Comparison of ENCODE assay signal across 10 cellular contexts in genomic region chr12:54385251-54385914, GRCh38. TPM values are rescaled to one million over a fixed set of nuclear protein-coding genes. Genes with fewer than 3 reads are reported as not detected.
DNase-seq lines count a peak whose midpoint lies in the region; ATAC-seq and TF ChIP-seq lines count a peak whose summit lies in the region.
"Had no signal": no experiment of that assay in that cellular context is flagged by ENCODE, and none has a peak within 500 bp of the region (broad histone marks: within the 10 kb centered on the region; RNA-seq: fewer than 3 reads in every experiment).

No MANE protein-coding gene starts in this region.

- no peak for TF ChIP-seq CTCF in GM13977 (IDR thresholded peaks at IDR 0.05; ENCODE audit: extremely low read depth, insufficient read depth, missing control alignments)
- TF ChIP-seq CTCF in brain (conservative IDR thresholded peaks at IDR 0.05), result no peak
- no peak for TF ChIP-seq CTCF in neural crest cell (conservative IDR thresholded peaks at IDR 0.05)

- in situ Hi-C loops in GM13977 (cut with MboI; ENCODE audit: low pct_unique_long_range_greater_than_20kb, low sequenced_read_pairs, unreplicated experiment), result no loop called here

- H3K4me3 Mint-ChIP-seq in brain (peak overlapping the region in 3 of 5 experiments; percentile 12 to 32 (median 19)), neural crest cell (no peak overlapping the region)
- H3K4me3 Mint-ChIP-seq: central memory CD8-positive, alpha-beta T cell had no signal

- H3K36me3 Mint-ChIP-seq in brain (no peaks in the 10 kb centered on the region), neural crest cell (ENCODE audit: low read depth) (no peaks in the 10 kb centered on the region)

- H3K27me3 Mint-ChIP-seq in brain, result no peaks in the 10 kb centered on the region
- no peaks in the 10 kb centered on the region for H3K27me3 Mint-ChIP-seq in neural crest cell (ENCODE audit: low read depth)
- H3K27me3 Mint-ChIP-seq: central memory CD8-positive, alpha-beta T cell had no signal

- peak; percentile 60 for DNase-seq in GM13977 (ENCODE audit: low spot score)
- DNase-seq in neural crest cell (ENCODE audit: low read depth, low spot score), result no peak
- DNase-seq in NCI-H748 treated with DMSO at 0.1 percent for 48 hours (lab: John Stamatoyannopoulos, UW), result no peak
- DNase-seq in activated gamma-delta T cell (lab: John Stamatoyannopoulos, UW), result no peak
- DNase-seq in hepatic stellate cell (ENCODE audit: low spot score), result no peak

- peak; percentile 78 for ATAC-seq in HG02885 (IDR thresholded peaks at IDR 0.05; ENCODE audit: poor library complexity, unreplicated experiment)
- ATAC-seq in GM18873 (IDR thresholded peaks at IDR 0.05; ENCODE audit: low FRiP score, unreplicated experiment), result no peak

- H3K27ac Mint-ChIP-seq in brain, result peak overlapping the region in 4 of 5 experiments; percentile 38 to 87 (median 70)
- H3K27ac Mint-ChIP-seq in neural crest cell (ENCODE audit: unreplicated experiment), result peak overlapping the region; percentile 61

- no peaks in the 10 kb centered on the region for H3K9me3 Mint-ChIP-seq in brain
- H3K9me3 Mint-ChIP-seq in neural crest cell, result no peaks in the 10 kb centered on the region
- H3K9me3 Mint-ChIP-seq: central memory CD8-positive, alpha-beta T cell had no signal

- peaks cover 73% of the 10 kb centered on the region for H3K4me1 Mint-ChIP-seq in brain
- H3K4me1 Mint-ChIP-seq in neural crest cell, result peaks cover 43% of the 10 kb centered on the region

RNA-seq across cellular contexts. Expression of gene ZNF385A, which starts 0.8 kb away (rescaled TPM):
- 109 TPM for polyA plus RNA-seq in brain (ENCODE audit: insufficient read depth, low read depth, low replicate concordance)
- 20.3 and 20.8 TPM in 2 replicates for total RNA-seq in neural crest cell

RNA-seq across cellular contexts. Expression of gene GPR84, which starts 21.1 kb away (rescaled TPM):
- not detected for polyA plus RNA-seq in brain (ENCODE audit: insufficient read depth, low read depth, low replicate concordance)
- not detected in 2 replicates for total RNA-seq in neural crest cell
- total RNA-seq: renal cortical epithelial cell had no signal

RNA-seq across cellular contexts. Expression of gene ITGA5, which starts 33.7 kb away (rescaled TPM):
- 12.0 TPM for polyA plus RNA-seq in brain (ENCODE audit: insufficient read depth, low read depth, low replicate concordance)
- total RNA-seq in neural crest cell, result 20.1 and 22.0 TPM in 2 replicates
